Comparison of ENCODE assay signal across 14 cellular contexts in genomic region chrX:123993326-123993725, GRCh38. TPM values are rescaled to one million over a fixed set of nuclear protein-coding genes. Genes with fewer than 3 reads are reported as not detected.
DNase-seq lines count a peak whose midpoint lies in the region; ATAC-seq and TF ChIP-seq lines count a peak whose summit lies in the region.
"Had no signal": no experiment of that assay in that cellular context is flagged by ENCODE, and none has a peak within 500 bp of the region (broad histone marks: within the 10 kb centered on the region; RNA-seq: fewer than 3 reads in every experiment).

No MANE protein-coding gene starts in this region.

- H3K4me1 Mint-ChIP-seq in activated CD8-positive, alpha-beta T cell treated with anti-CD3 and anti-CD28 coated beads for 36 hours (ENCODE audit: low read depth) = peaks cover 54% of the 10 kb centered on the region

- intact Hi-C loops in activated CD8-positive, alpha-beta T cell treated with anti-CD3 and anti-CD28 coated beads for 36 hours (cut with micrococcal nuclease) = no loop called here

- peak; percentile 4 for DNase-seq in NCI-H82 (lab: John Stamatoyannopoulos, UW)
- DNase-seq in NCI-H82 treated with DMSO at 0.1 percent for 48 hours (lab: John Stamatoyannopoulos, UW; ENCODE audit: unreplicated experiment) = no peak
- DNase-seq in SK-MEL-5 (ENCODE audit: low read depth, low spot score) = peak; percentile 7
- peak; percentile 49 for DNase-seq in fibroblast of villous mesenchyme (ENCODE audit: low read depth)
- no peak for DNase-seq in smooth muscle cell (lab: John Stamatoyannopoulos, UW; ENCODE audit: unreplicated experiment)
- no peak for DNase-seq in HuH-7.5 (ENCODE audit: low spot score)
- no peak for DNase-seq in KG1 (lab: John Stamatoyannopoulos, UW)
- no peak for DNase-seq in activated CD8-positive, alpha-beta T cell treated with anti-CD3 and anti-CD28 coated beads for 36 hours
- DNase-seq: DMS53, mucosa of descending colon, thyroid gland had no signal

- no peaks in the 10 kb centered on the region for H3K9me3 Mint-ChIP-seq in activated CD8-positive, alpha-beta T cell treated with anti-CD3 and anti-CD28 coated beads for 36 hours

- H3K27ac ChIP-seq in smooth muscle cell (ENCODE audit: low read depth) = peak overlapping the region; percentile 53
- H3K27ac ChIP-seq: 22Rv1, right atrium auricular region, thyroid gland had no signal

- no peaks in the 10 kb centered on the region for H3K9me3 ChIP-seq in smooth muscle cell (replicated peaks; ENCODE audit: low read depth)
- H3K9me3 ChIP-seq: mucosa of descending colon, right atrium auricular region, thyroid gland had no signal

- H3K4me3 Mint-ChIP-seq in activated CD8-positive, alpha-beta T cell treated with anti-CD3 and anti-CD28 coated beads for 36 hours = no peak overlapping the region
- H3K4me3 Mint-ChIP-seq: activated naive CD8-positive, alpha-beta T cell had no signal

- TF ChIP-seq CTCF in fibroblast of villous mesenchyme (IDR thresholded peaks at IDR 0.05; ENCODE audit: insufficient read depth, low read depth, low read length) (no peak), smooth muscle cell (IDR thresholded peaks at IDR 0.05; ENCODE audit: borderline replicate concordance, insufficient read depth, poor library complexity, severe bottlenecking) (no peak)
- TF ChIP-seq CTCF in activated CD8-positive, alpha-beta T cell treated with anti-CD3 and anti-CD28 coated beads for 36 hours (IDR thresholded peaks at IDR 0.05) = no peak

- H3K4me2 ChIP-seq in smooth muscle cell = peak overlapping the region; percentile 51

- H3F3A ChIP-seq in smooth muscle cell (ENCODE audit: low read depth) = peaks cover 5% of the 10 kb centered on the region

- H3K36me3 Mint-ChIP-seq in activated CD8-positive, alpha-beta T cell treated with anti-CD3 and anti-CD28 coated beads for 36 hours (ENCODE audit: low read depth) = peaks cover 19% of the 10 kb centered on the region

- ATAC-seq in activated CD8-positive, alpha-beta T cell treated with anti-CD3 and anti-CD28 coated beads for 36 hours = no peak
- ATAC-seq: mucosa of descending colon had no signal

- H3K27me3 Mint-ChIP-seq in activated CD8-positive, alpha-beta T cell treated with anti-CD3 and anti-CD28 coated beads for 36 hours = no peaks in the 10 kb centered on the region
- H3K27me3 Mint-ChIP-seq: activated naive CD8-positive, alpha-beta T cell had no signal

- in situ Hi-C loops in SK-MEL-5 (cut with HindIII; ENCODE audit: low pct_unique_long_range_greater_than_20kb, low sequenced_read_pairs) = no loop called here

- H3K4me3 ChIP-seq in fibroblast of villous mesenchyme (ENCODE audit: low read depth, low read length) (no peak overlapping the region), smooth muscle cell (no peak overlapping the region)
- H3K4me3 ChIP-seq: mucosa of descending colon, right atrium auricular region, thyroid gland had no signal

- no peak overlapping the region for H2AFZ ChIP-seq in smooth muscle cell (ENCODE audit: low read depth)

- no peak overlapping the region for H3K9ac ChIP-seq in smooth muscle cell (ENCODE audit: low read depth)

- no peaks in the 10 kb centered on the region for H3K27me3 ChIP-seq in smooth muscle cell (ENCODE audit: low read depth)
- H3K27me3 ChIP-seq: right atrium auricular region, thyroid gland had no signal

- 82% methylated on average over 1 of the region's 1 CpG for WGBS in smooth muscle cell (ENCODE audit: low lambda C conversion rate)

- POLR2A ChIA-PET in activated CD8-positive, alpha-beta T cell treated with anti-CD3 and anti-CD28 coated beads for 36 hours (lab: Charles Lee) = interaction anchor here (0.6 to 1.1 kb wide), 2 partner anchors 23 to 27 kb away, joined by 3 to 4 read pairs; no protein-coding TSS in a partner anchor

- peaks cover 81% of the 10 kb centered on the region for H4K20me1 ChIP-seq in smooth muscle cell (ENCODE audit: low read depth)

- peaks cover 4% of the 10 kb centered on the region for H3K4me1 ChIP-seq in smooth muscle cell (ENCODE audit: low read depth)
- H3K4me1 ChIP-seq: thyroid gland had no signal

- H3K27ac Mint-ChIP-seq in activated CD8-positive, alpha-beta T cell treated with anti-CD3 and anti-CD28 coated beads for 36 hours = no peak overlapping the region
- H3K27ac Mint-ChIP-seq: activated naive CD8-positive, alpha-beta T cell had no signal

- CTCF ChIA-PET in activated CD8-positive, alpha-beta T cell treated with anti-CD3 and anti-CD28 coated beads for 36 hours (lab: Charles Lee) = no interaction called here

- peaks cover 96% of the 10 kb centered on the region for H3K79me2 ChIP-seq in smooth muscle cell (ENCODE audit: low read depth)

- no peaks in the 10 kb centered on the region for H3K36me3 ChIP-seq in smooth muscle cell (ENCODE audit: low read depth)
- H3K36me3 ChIP-seq: right atrium auricular region, thyroid gland had no signal

RNA-seq across cellular contexts. Expression of gene STAG2, which starts 31.8 kb away (rescaled TPM):
- 100 and 103 TPM in 2 replicates for total RNA-seq in SK-MEL-5 (2014; rRNA removed; shearing (Covaris generic))
- 33.4 and 54.1 TPM in 2 replicates for polyA plus RNA-seq in SK-MEL-5 (2015; cell fraction: cytosol; rRNA removed)
- 34.0 and 49.0 TPM in 2 replicates for polyA plus RNA-seq in SK-MEL-5 (2015; cell fraction: nucleus; rRNA removed)
- total RNA-seq in fibroblast of villous mesenchyme (56.7 and 57.4 TPM in 2 replicates), smooth muscle cell (62.4 and 68.7 TPM in 2 replicates)
- polyA plus RNA-seq in smooth muscle cell = 14.3 and 14.5 TPM in 2 replicates
- total RNA-seq in activated CD8-positive, alpha-beta T cell treated with anti-CD3 and anti-CD28 coated beads for 36 hours = 10 to 100 TPM; 93.9 to 98.4 TPM

Comparison
In these comparisons a context has a peak if more than half of its experiments do, and no peak if none do; other contexts are left out.
1. DNase-seq: peak in NCI-H82 (single experiment), SK-MEL-5 (single experiment) and fibroblast of villous mesenchyme (single experiment); none in NCI-H82 treated with DMSO at 0.1 percent for 48 hours (single experiment), smooth muscle cell (single experiment), HuH-7.5 (single experiment), KG1 (single experiment) and activated CD8-positive, alpha-beta T cell treated with anti-CD3 and anti-CD28 coated beads for 36 hours (single experiment).